8 cellular contexts compared by ENCODE assay signal in the genomic region with DNA sequence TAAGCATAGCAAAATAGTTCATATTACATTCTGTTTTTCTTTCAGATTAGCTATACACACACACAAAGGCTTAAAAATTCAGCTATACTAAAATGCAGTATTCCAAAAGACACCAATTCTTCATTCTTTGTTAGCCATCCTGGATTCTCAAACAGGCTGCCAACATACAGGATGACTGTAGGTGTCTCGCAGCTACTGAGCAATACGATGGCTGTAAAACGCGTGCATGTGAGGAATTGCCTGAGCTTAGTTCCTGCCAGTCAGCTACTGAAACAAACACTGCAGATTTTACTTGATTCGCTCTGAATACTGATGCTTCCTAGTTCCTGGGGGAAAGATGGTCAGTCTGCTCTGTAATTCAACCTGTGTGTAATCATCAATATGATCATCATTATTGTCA. TPM values are rescaled to one million over a fixed set of nuclear protein-coding genes. Genes with fewer than 3 reads are reported as not detected.
DNase-seq lines count a peak whose midpoint lies in the region; ATAC-seq and TF ChIP-seq lines count a peak whose summit lies in the region.

No MANE protein-coding gene starts in this region.

- peaks cover 10% of the 10 kb centered on the region; the same call in 1 of the 2 replicates for H3F3A ChIP-seq in GM23338 (replicated peaks; ENCODE audit: low read depth)

- CTCF ChIA-PET in CD8-positive, alpha-beta T cell (lab: Charles Lee), result interaction anchor here (0.7 to 1.6 kb wide), 7 partner anchors 12 to 72 kb away, joined by 3 to 6 read pairs (median 4); no protein-coding TSS in a partner anchor
- CTCF ChIA-PET in Panc1 (lab: Charles Lee), result interaction anchor here (0.7 to 1.3 kb wide), 2 partner anchors 14 to 18 kb away, joined by 3 to 7 read pairs; no protein-coding TSS in a partner anchor

- no peaks in the 10 kb centered on the region for H3K36me3 ChIP-seq in CD8-positive, alpha-beta T cell (ENCODE audit: insufficient read depth, low read length)
- H3K36me3 ChIP-seq in GM23338 (ENCODE audit: insufficient read depth) (no peaks in the 10 kb centered on the region), Panc1 (ENCODE audit: control insufficient read depth, insufficient read depth, low read length) (no peaks in the 10 kb centered on the region)

- ATAC-seq in CD8-positive, alpha-beta T cell, result peak; percentile 77
- ATAC-seq in GM23338 (peak; percentile 91), Panc1 (peak; percentile 93), GM21723 (IDR thresholded peaks at IDR 0.05; ENCODE audit: unreplicated experiment) (no peak), HG03025 (IDR thresholded peaks at IDR 0.05; ENCODE audit: low FRiP score, unreplicated experiment) (no peak)

- no peak for TF ChIP-seq CTCF in CD8-positive, alpha-beta T cell (IDR thresholded peaks at IDR 0.05)
- TF ChIP-seq CTCF in GM23338 (conservative IDR thresholded peaks at IDR 0.05; ENCODE audit: low read depth in 2 of 2) (peak; percentile 19 to 25; a peak in 2 of 4 replicates), Panc1 (IDR thresholded peaks at IDR 0.05) (peak; percentile 57), fibroblast of pulmonary artery (IDR thresholded peaks at IDR 0.05; ENCODE audit: low read length, missing control alignments) (peak; percentile 53)

- H3K4me2 ChIP-seq in GM23338, result no peak overlapping the region

- H2AFZ ChIP-seq in GM23338, result peak overlapping the region; percentile 88; the same call in 1 of the 2 replicates

- H3K36me3 Mint-ChIP-seq in CD8-positive, alpha-beta T cell, result no peaks in the 10 kb centered on the region
- H3K36me3 Mint-ChIP-seq in GM23338 (ENCODE audit: low read depth), result no peaks in the 10 kb centered on the region

- peaks cover 8% of the 10 kb centered on the region for H3K27me3 Mint-ChIP-seq in CD8-positive, alpha-beta T cell (ENCODE audit: low read depth)
- peaks cover 11% of the 10 kb centered on the region for H3K27me3 Mint-ChIP-seq in GM23338 (ENCODE audit: insufficient read depth, low read depth, poor library complexity)

- no peaks in the 10 kb centered on the region for H4K20me1 ChIP-seq in GM23338 (replicated peaks; ENCODE audit: insufficient read depth)

- no peaks in the 10 kb centered on the region for H3K9me3 ChIP-seq in CD8-positive, alpha-beta T cell (ENCODE audit: low read length)
- no peaks in the 10 kb centered on the region for H3K9me3 ChIP-seq in Panc1 (ENCODE audit: control insufficient read depth, insufficient read depth, low read depth, low read length)

- H3K79me2 ChIP-seq in GM23338 (replicated peaks; ENCODE audit: insufficient read depth), result no peaks in the 10 kb centered on the region

- H3K27ac ChIP-seq in CD8-positive, alpha-beta T cell (ENCODE audit: low read depth, low read length), result no peak overlapping the region
- H3K27ac ChIP-seq in GM23338 (ENCODE audit: low read depth) (no peak overlapping the region), Panc1 (ENCODE audit: low read length) (no peak overlapping the region)

- no peaks in the 10 kb centered on the region for H3K9me3 Mint-ChIP-seq in CD8-positive, alpha-beta T cell
- H3K9me3 Mint-ChIP-seq in GM23338, result no peaks in the 10 kb centered on the region

- no peaks in the 10 kb centered on the region for H3K27me3 ChIP-seq in CD8-positive, alpha-beta T cell (ENCODE audit: insufficient read depth, low read length)
- H3K27me3 ChIP-seq in GM23338 (ENCODE audit: insufficient read depth) (no peaks in the 10 kb centered on the region), Panc1 (ENCODE audit: control insufficient read depth, insufficient read depth, low read length) (no peaks in the 10 kb centered on the region)

- no peaks in the 10 kb centered on the region for H3K4me1 ChIP-seq in CD8-positive, alpha-beta T cell (ENCODE audit: insufficient read depth, low read length)
- H3K4me1 ChIP-seq in GM23338 (ENCODE audit: insufficient read depth) (no peaks in the 10 kb centered on the region), Panc1 (ENCODE audit: control insufficient read depth, insufficient read depth, low read length) (no peaks in the 10 kb centered on the region; the same call in 1 of the 2 replicates)

- POLR2A ChIA-PET in CD8-positive, alpha-beta T cell (lab: Charles Lee), result interaction anchor here (0.5 kb wide), 1 partner anchor 72 kb away, joined by 4 read pairs; no protein-coding TSS in a partner anchor
- POLR2A ChIA-PET in Panc1 (lab: Charles Lee), result interaction anchor here (0.6 kb wide), 1 partner anchor 14 kb away, joined by 6 read pairs; no protein-coding TSS in a partner anchor

- H3K4me3 ChIP-seq in CD8-positive, alpha-beta T cell (ENCODE audit: low read depth, low read length), result no peak overlapping the region
- H3K4me3 ChIP-seq in GM23338 (no peak overlapping the region), Panc1 (ENCODE audit: low read depth in 2 of 2, low read length in 2 of 2) (0 out of 4 replicates have a peak overlapping the region, but pooled peaks of 1 of the 2 experiments have one; percentile 6), fibroblast of pulmonary artery (replicated peaks; ENCODE audit: low read depth, low read length) (no peak overlapping the region)

- no peak overlapping the region for H3K27ac Mint-ChIP-seq in CD8-positive, alpha-beta T cell
- H3K27ac Mint-ChIP-seq in GM23338, result no peak overlapping the region

- in situ Hi-C loops in Panc1 (cut with HindIII; ENCODE audit: low pct_unique_long_range_greater_than_20kb, low sequenced_read_pairs), result no loop called here

- no TSS peak for BruUV-seq in Panc1 (replicated peaks; lab: Mats Ljungman, UMichigan)

- no peaks in the 10 kb centered on the region for H3K9me2 ChIP-seq in GM23338 (ENCODE audit: insufficient read depth)

- no peak overlapping the region for H3K4me3 Mint-ChIP-seq in CD8-positive, alpha-beta T cell
- H3K4me3 Mint-ChIP-seq in GM23338, result no peak overlapping the region

- DNase-seq in CD8-positive, alpha-beta T cell, result peak in 1 of 7 experiments; percentile 34
- DNase-seq in GM23338 (ENCODE audit: low spot score), result peak; percentile 71
- no peak for DNase-seq in Panc1 (ENCODE audit: low read depth, low spot score)
- DNase-seq in fibroblast of pulmonary artery (ENCODE audit: low read depth), result peak; percentile 64
- no peak for DNase-seq in activated effector memory CD4-positive, alpha-beta T cell treated with Interleukin-2 at 50 U/mL for 16 hours
- no peak for DNase-seq in NK-92 (lab: John Stamatoyannopoulos, UW; ENCODE audit: unreplicated experiment)

- H3K4me1 Mint-ChIP-seq in CD8-positive, alpha-beta T cell (ENCODE audit: low read depth), result no peaks in the 10 kb centered on the region
- peaks cover 15% of the 10 kb centered on the region for H3K4me1 Mint-ChIP-seq in GM23338

- intact Hi-C loops in CD8-positive, alpha-beta T cell (cut with DNase I, micrococcal nuclease), result loop anchor here in 1 of 2 experiments (2.0 kb wide), 1 partner anchor 15 kb away; no protein-coding TSS in a partner anchor
- intact Hi-C loops in Panc1 (cut with micrococcal nuclease; ENCODE audit: unreplicated experiment), result no loop called here

TF ChIP-seq in GM23338, 12 proteins besides CTCF, POLR2A, EP300 and RAD21 (continues in another document):
- TF ChIP-seq POLR2AphosphoS5 (IDR thresholded peaks at IDR 0.05; ENCODE audit: low read depth) (no peak), JUNB (IDR thresholded peaks at IDR 0.05; ENCODE audit: unreplicated experiment) (no peak)
- TF ChIP-seq, protein P1, sequence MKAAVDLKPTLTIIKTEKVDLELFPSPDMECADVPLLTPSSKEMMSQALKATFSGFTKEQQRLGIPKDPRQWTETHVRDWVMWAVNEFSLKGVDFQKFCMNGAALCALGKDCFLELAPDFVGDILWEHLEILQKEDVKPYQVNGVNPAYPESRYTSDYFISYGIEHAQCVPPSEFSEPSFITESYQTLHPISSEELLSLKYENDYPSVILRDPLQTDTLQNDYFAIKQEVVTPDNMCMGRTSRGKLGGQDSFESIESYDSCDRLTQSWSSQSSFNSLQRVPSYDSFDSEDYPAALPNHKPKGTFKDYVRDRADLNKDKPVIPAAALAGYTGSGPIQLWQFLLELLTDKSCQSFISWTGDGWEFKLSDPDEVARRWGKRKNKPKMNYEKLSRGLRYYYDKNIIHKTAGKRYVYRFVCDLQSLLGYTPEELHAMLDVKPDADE (IDR thresholded peaks at IDR 0.05), result no peak

RNA-seq across cellular contexts. Expression of a gene that starts 24.7 kb away (rescaled TPM):
- total RNA-seq in CD8-positive, alpha-beta T cell, result 100 to 1,000 TPM; 187 to 195 TPM
- 403 and 462 TPM in 2 replicates for total RNA-seq in GM23338 (2014; rRNA removed; shearing (Covaris generic))
- polyA plus RNA-seq in GM23338 (2016; fragmentation: Nextera tagmentation; extraction: Ambion mirVana), result 800 and 889 TPM in 2 replicates
- total RNA-seq in Panc1 (2021; ENCODE audit: unreplicated experiment), result 293 TPM
- 300 TPM for polyA plus RNA-seq in Panc1 (2012; ENCODE audit: insufficient read length)

Comparison
In these comparisons a context has a peak if more than half of its experiments do, and no peak if none do; other contexts are left out.
1. ATAC-seq: peak in CD8-positive, alpha-beta T cell (single experiment), GM23338 (single experiment) and Panc1 (single experiment); none in GM21723 (single experiment) and HG03025 (single experiment).
2. DNase-seq: peak in GM23338 (single experiment) and fibroblast of pulmonary artery (single experiment); none in Panc1 (single experiment), activated effector memory CD4-positive, alpha-beta T cell treated with Interleukin-2 at 50 U/mL for 16 hours (single experiment) and NK-92 (single experiment).